In the genomic region with DNA sequence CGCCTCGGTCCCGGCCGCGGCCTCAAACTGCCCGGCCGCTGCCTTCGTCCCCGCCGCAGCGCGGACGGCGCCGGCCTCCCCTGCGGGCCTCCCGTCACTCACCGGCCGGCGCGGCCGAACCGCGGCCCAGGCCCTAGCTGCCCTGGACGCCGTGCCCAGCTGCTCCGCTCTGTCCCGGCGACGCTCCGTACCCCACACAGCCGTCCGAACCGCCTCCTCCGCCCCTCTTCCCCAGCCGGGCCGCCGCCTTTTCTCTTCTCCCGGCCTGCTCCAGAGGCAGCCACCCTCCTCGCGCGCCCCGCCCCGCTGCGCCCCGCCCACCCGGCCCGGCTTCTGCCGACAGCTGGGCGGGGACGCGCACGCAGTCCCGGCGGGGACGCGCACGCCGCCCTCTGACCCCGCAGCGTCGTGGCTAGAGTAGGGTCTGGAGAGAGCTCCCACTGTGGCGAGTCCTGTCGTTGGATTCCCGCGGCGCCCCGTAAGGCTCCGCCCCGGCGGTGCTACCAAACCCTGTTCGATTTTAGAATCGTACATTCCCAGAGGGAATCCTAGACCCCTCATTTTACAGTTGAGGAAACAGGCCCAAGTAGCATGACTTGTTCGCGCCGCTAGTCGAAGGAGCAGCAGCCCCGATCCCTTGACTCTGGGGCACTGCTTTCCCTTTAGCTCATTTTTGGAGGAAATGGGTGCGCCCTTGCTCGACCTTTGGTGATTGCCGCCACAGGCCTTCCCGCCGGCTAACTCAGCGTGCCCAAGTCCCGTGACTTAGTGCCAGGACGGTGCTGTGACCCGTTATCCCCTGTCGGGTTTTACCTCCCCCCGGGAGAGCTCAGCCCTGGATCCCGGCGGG, we compare ENCODE assay signal across 8 cellular contexts. TPM values are rescaled to one million over a fixed set of nuclear protein-coding genes. Genes with fewer than 3 reads are reported as not detected.
DNase-seq lines count a peak whose midpoint lies in the region; ATAC-seq, FAIRE-seq and TF ChIP-seq lines count a peak whose summit lies in the region.

A gene with protein sequence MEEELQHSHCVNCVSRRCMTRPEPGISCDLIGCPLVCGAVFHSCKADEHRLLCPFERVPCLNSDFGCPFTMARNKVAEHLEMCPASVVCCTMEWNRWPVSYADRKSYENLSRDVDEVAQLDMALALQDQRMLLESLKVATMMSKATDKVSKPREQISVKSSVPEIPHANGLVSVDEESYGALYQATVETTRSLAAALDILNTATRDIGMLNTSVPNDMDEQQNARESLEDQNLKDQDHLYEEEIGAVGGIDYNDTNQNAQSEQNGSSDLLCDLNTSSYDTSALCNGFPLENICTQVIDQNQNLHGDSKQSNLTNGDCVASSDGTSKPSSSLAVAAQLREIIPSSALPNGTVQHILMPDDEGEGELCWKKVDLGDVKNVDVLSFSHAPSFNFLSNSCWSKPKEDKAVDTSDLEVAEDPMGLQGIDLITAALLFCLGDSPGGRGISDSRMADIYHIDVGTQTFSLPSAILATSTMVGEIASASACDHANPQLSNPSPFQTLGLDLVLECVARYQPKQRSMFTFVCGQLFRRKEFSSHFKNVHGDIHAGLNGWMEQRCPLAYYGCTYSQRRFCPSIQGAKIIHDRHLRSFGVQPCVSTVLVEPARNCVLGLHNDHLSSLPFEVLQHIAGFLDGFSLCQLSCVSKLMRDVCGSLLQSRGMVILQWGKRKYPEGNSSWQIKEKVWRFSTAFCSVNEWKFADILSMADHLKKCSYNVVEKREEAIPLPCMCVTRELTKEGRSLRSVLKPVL (minus strand): TSS at position 295 of the 850 bp plus-strand sequence. CDS start 8,390 bp downstream, outside the sequence.

- peaks cover 11% of the 10 kb centered on the region for H3K36me3 Mint-ChIP-seq in central memory CD8-positive, alpha-beta T cell (ENCODE audit: insufficient read depth)

- H3K9ac ChIP-seq in kidney (ENCODE audit: low read length in 2 of 2), result peak within 1 kb of the TSS; percentile 89 to 92

- H3K4me3 Mint-ChIP-seq in central memory CD8-positive, alpha-beta T cell, result peak within 1 kb of the TSS; percentile 91

- peaks cover 4 to 7% of the 10 kb centered on the region in 2 donors for H3K4me1 ChIP-seq in kidney (ENCODE audit: control insufficient read depth in 1 of 2, insufficient read depth in 1 of 2, low read depth in 1 of 2, low read length in 2 of 2)

- no peak for FAIRE-seq in kidney (lab: Jason Lieb, UNC)

- H3K36me3 ChIP-seq in kidney (ENCODE audit: control insufficient read depth in 1 of 2, insufficient read depth in 2 of 2, low read length in 2 of 2), result no peaks in the 10 kb centered on the region

- H3K27ac ChIP-seq in kidney (ENCODE audit: low read depth in 2 of 2, low read length in 2 of 2), result peak within 1 kb of the TSS; percentile 92 to 95

- ATAC-seq in GM18907 (IDR thresholded peaks at IDR 0.05; ENCODE audit: unreplicated experiment) (peak; percentile 78), HG03139 (IDR thresholded peaks at IDR 0.05; ENCODE audit: unreplicated experiment) (peak; percentile 72)
- peak; percentile 89 for ATAC-seq in central memory CD8-positive, alpha-beta T cell (replicated peaks; ENCODE audit: extremely low read depth, poor library complexity, severe bottlenecking)

- H3K4me3 ChIP-seq in kidney (ENCODE audit: low read length in 2 of 2), result peak within 1 kb of the TSS; percentile 94 to 98

- TF ChIP-seq CTCF in kidney (IDR thresholded peaks at IDR 0.05; ENCODE audit: borderline replicate concordance, extremely low read depth, insufficient read depth), result peak; percentile 2

- intact Hi-C loops in kidney (cut with DNase I), result no loop called here

- peak; percentile 93 for DNase-seq in AG08396 (ENCODE audit: low spot score)
- peak; percentile 75 for DNase-seq in NCI-H2196 treated with DMSO at 0.1 percent for 48 hours (lab: John Stamatoyannopoulos, UW; ENCODE audit: unreplicated experiment)
- peak; percentile 75 for DNase-seq in activated CD4-positive, CD25-positive, alpha-beta regulatory T cell treated with anti-CD3 and anti-CD28 coated beads, Interleukin-2, amount 50 U/mL, for 16 hours (ENCODE audit: low read depth, low spot score)
- DNase-seq in central memory CD8-positive, alpha-beta T cell (ENCODE audit: low spot score in 2 of 2), result peak; percentile 77 to 80
- peak; percentile 96 for DNase-seq in kidney
- peak; percentile 86 for DNase-seq in stimulated activated CD4-positive, alpha-beta T cell treated with anti-CD3 and anti-CD28 coated beads, Interleukin-15, amount 100 ng/mL, for 24 hours

- no peaks in the 10 kb centered on the region for H3K27me3 Mint-ChIP-seq in central memory CD8-positive, alpha-beta T cell

- peaks cover 60% of the 10 kb centered on the region for H3K4me1 Mint-ChIP-seq in central memory CD8-positive, alpha-beta T cell

- no peaks in the 10 kb centered on the region for H3K9me3 Mint-ChIP-seq in central memory CD8-positive, alpha-beta T cell

- H3K27ac Mint-ChIP-seq in central memory CD8-positive, alpha-beta T cell (ENCODE audit: low read depth), result peak within 1 kb of the TSS; percentile 91

- no peaks in the 10 kb centered on the region for H3K9me3 ChIP-seq in kidney (ENCODE audit: control insufficient read depth in 1 of 2, low read length in 2 of 2)

RNA-seq across cellular contexts. Expression of the gene that starts here (rescaled TPM):
- 8.2 TPM for total RNA-seq in kidney
- 2.5 TPM for polyA plus RNA-seq in kidney (ENCODE audit: insufficient read depth, low read depth, low replicate concordance)

Comparison
In these comparisons a context has a peak if more than half of its experiments do, and no peak if none do; other contexts are left out.
1. Peak in every context shown above with its lines: DNase-seq, ATAC-seq, H3K4me3 ChIP-seq and H3K27ac ChIP-seq.